Comparison of ENCODE assay signal across 1 cellular context in genomic region chr15:58489289-58489688, GRCh38.
TF ChIP-seq lines count a peak whose summit lies in the region.

No MANE protein-coding gene starts in this region.

TF ChIP-seq in K562, 482 proteins besides CTCF, POLR2A, EP300 and RAD21 (continued from another document and continues in another):
- no peak for TF ChIP-seq PRDM10 (IDR thresholded peaks at IDR 0.05; ENCODE audit: partially characterized antibody)
- TF ChIP-seq ELF4 (CRISPR knock-in tag; IDR thresholded peaks at IDR 0.05), result no peak
- no peak for TF ChIP-seq HSF4 (CRISPR knock-in tag; IDR thresholded peaks at IDR 0.05; ENCODE audit: borderline replicate concordance)
- peak; percentile 84 for TF ChIP-seq ZNF280A (IDR thresholded peaks at IDR 0.05; ENCODE audit: low read depth, partially characterized antibody)
- TF ChIP-seq NFE2 (IDR thresholded peaks at IDR 0.05; ENCODE audit: low read depth), result peak; percentile 28; the same call in 1 of the 2 replicates
- no peak for TF ChIP-seq KLF16 (IDR thresholded peaks at IDR 0.05)
- no peak for TF ChIP-seq ATF6 (CRISPR knock-in tag; IDR thresholded peaks at IDR 0.05)
- TF ChIP-seq ZBTB49 (CRISPR knock-in tag; IDR thresholded peaks at IDR 0.05; ENCODE audit: borderline replicate concordance), result no peak
- no peak for TF ChIP-seq HMG20B (CRISPR knock-in tag; IDR thresholded peaks at IDR 0.05)
- no peak for TF ChIP-seq ARID2 (IDR thresholded peaks at IDR 0.05)
- peak; percentile 97 for TF ChIP-seq ZNF324 (CRISPR knock-in tag; IDR thresholded peaks at IDR 0.05)
- no peak for TF ChIP-seq CHD7 (IDR thresholded peaks at IDR 0.05; ENCODE audit: low read depth, low read length)
- TF ChIP-seq XRCC4 (IDR thresholded peaks at IDR 0.05; ENCODE audit: extremely low read depth, insufficient read depth, insufficient read length), result no peak
- no peak for TF ChIP-seq TAF1 (IDR thresholded peaks at IDR 0.05; ENCODE audit: control insufficient read depth, extremely low read depth, insufficient read depth, low read length, severe bottlenecking)
- TF ChIP-seq USF1 (CRISPR knock-in tag; IDR thresholded peaks at IDR 0.05), result no peak
- TF ChIP-seq DMBX1 (CRISPR knock-in tag; IDR thresholded peaks at IDR 0.05; ENCODE audit: borderline replicate concordance), result no peak
- no peak for TF ChIP-seq HLTF (IDR thresholded peaks at IDR 0.05)
- TF ChIP-seq ZBTB5 (IDR thresholded peaks at IDR 0.05), result no peak
- no peak for TF ChIP-seq SETDB1 (IDR thresholded peaks at IDR 0.05; ENCODE audit: low read length)
- TF ChIP-seq BDP1 (IDR thresholded peaks at IDR 0.05; ENCODE audit: insufficient read depth, insufficient read length), result no peak
- no peak for TF ChIP-seq MLLT1 (IDR thresholded peaks at IDR 0.05)
- TF ChIP-seq KDM2B (CRISPR knock-in tag; IDR thresholded peaks at IDR 0.05), result no peak
- TF ChIP-seq NR1H2 (CRISPR knock-in tag; IDR thresholded peaks at IDR 0.05), result no peak
- no peak for TF ChIP-seq ZC3H4 (CRISPR knock-in tag; IDR thresholded peaks at IDR 0.05; ENCODE audit: borderline replicate concordance)
- TF ChIP-seq DLX4 (CRISPR knock-in tag; IDR thresholded peaks at IDR 0.05), result no peak
- peak; percentile 34 for TF ChIP-seq FOSL1 (tag; conservative IDR thresholded peaks at IDR 0.05)
- TF ChIP-seq STAT5A (IDR thresholded peaks at IDR 0.05; ENCODE audit: borderline replicate concordance, low read length), result no peak
